Comparison of ENCODE assay signal across 10 cellular contexts in the genomic region with DNA sequence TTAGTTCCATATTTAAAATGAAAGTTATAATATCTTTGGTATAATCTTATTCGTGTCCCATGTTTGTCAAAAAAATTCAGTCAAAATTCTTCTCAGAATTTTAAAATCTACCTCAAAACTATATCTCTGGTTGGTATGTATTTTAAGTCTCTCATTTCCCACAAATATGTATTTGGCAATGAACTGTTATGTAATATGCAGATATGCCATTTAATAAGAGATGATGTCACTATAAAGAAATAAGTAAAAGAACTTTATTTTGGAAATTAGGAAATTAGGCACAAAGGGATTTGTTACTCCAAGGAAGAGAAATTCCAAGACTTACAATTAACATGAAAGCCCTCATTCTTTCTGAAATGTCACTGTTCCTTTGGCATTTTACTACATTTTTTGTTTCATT. TPM values are rescaled to one million over a fixed set of nuclear protein-coding genes. Genes with fewer than 3 reads are reported as not detected.
"Had no signal": no experiment of that assay in that cellular context is flagged by ENCODE, and none has a peak within 500 bp of the region (broad histone marks: within the 10 kb centered on the region; RNA-seq: fewer than 3 reads in every experiment).

No MANE protein-coding gene starts in this region.

- ATAC-seq: GM23338, HCT116, K562 had no signal

- H3K9me3 ChIP-seq: HAP-1 had no signal

- DNase-seq: H7, HFFc6, IMR-90 had no signal

- H3K9me3 Mint-ChIP-seq: GM23338, HFFc6 had no signal

- H2AFZ ChIP-seq: GM23338 had no signal

- H3K4me3 Mint-ChIP-seq: GM23338, HFFc6 had no signal

- H3K4me3 ChIP-seq: GM23338, HAP-1, K562 had no signal

- H3K27ac ChIP-seq: HL-60 had no signal

- H3K4me2 ChIP-seq: GM23338 had no signal

- FAIRE-seq: H1, K562 had no signal

- H3K27ac Mint-ChIP-seq: HFFc6 had no signal

RNA-seq across cellular contexts. Expression of gene SNCA, which starts 15.3 kb away (rescaled TPM):
- total RNA-seq: HT1080 had no signal
